21 cellular contexts compared by ENCODE assay signal in the genomic region with DNA sequence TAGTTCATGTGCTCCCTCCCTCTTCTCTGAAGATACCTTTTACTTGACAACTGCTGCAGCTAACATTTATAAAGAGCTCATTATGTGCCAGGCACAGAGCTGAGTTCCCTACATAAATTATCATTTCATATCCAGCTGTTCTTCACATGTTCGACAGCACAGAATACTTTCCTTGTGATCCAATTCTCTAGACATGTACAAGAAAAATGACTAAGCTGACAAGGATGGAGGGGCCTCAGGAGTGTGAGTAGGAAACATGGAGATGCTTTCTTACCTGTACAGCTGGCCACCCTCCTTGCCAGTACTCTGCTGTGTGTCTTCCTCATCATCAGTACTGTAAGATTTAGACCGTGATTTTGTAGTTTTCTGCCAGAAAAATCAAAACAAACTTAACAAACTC.
"Had no signal": no experiment of that assay in that cellular context is flagged by ENCODE, and none has a peak within 500 bp of the region (broad histone marks: within the 10 kb centered on the region; RNA-seq: fewer than 3 reads in every experiment).

No MANE protein-coding gene starts in this region.

- H3K4me3 ChIP-seq: cardiac muscle cell had no signal

- DNase-seq: activated CD4-positive, alpha-beta memory T cell treated with anti-CD3 and anti-CD28 coated beads for 36 hours; activated CD4-positive, alpha-beta T cell treated with anti-CD3 and anti-CD28 coated beads, Interleukin-2, amount 10 ng/mL, durations not matched to agents 7 days and 5 days; activated CD4-positive, CD25-positive, alpha-beta regulatory T cell; activated CD8-positive, alpha-beta memory T cell treated with anti-CD3 and anti-CD28 coated beads for 24 hours; activated effector memory CD4-positive, alpha-beta T cell treated with anti-CD3 and anti-CD28 coated beads, Interleukin-2, amount 50 U/mL, for 16 hours; activated naive CD4-positive, alpha-beta T cell treated with Interleukin-2 at 50 U/mL for 16 hours; activated T-cell treated with anti-CD3 and anti-CD28 coated beads, Interleukin-2, amount 50 U/mL, for 4 hours; amygdala; Kasumi-1; NCI-H1105 treated with DMSO at 0.1 percent for 48 hours; NCI-H1436 treated with DMSO at 0.1 percent for 48 hours; NCI-H187; NCI-H2081; NCI-H510A treated with DMSO at 0.1 percent for 48 hours; NCI-H69; SIG-M5; T-helper 17 cell; T-helper 9 cell had no signal

- FAIRE-seq: astrocyte had no signal

- H3K27ac ChIP-seq: cardiac muscle cell, VCaP had no signal

- H3K36me3 ChIP-seq: cardiac muscle cell had no signal

- H3K27me3 ChIP-seq: cardiac muscle cell had no signal
